In the genomic region with DNA sequence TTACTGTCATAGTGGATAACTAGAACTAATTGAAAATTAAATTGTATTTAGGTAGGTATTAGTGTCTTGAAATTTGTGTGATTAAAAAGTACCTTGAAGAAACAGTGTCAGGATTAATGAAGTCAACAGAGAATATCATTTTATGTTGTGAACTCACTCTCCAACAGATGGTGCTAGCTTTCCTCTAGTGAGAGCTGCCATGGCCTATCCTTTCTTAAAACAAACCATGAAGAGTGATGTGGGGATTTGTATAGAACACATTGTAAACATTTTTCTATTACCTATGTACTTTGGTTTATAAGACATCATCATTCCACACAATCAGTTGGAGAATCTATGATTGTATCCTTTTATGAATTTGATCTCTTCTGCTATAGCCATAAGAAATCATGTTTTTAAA, we compare ENCODE assay signal across 8 cellular contexts. TPM values are rescaled to one million over a fixed set of nuclear protein-coding genes. Genes with fewer than 3 reads are reported as not detected.
DNase-seq lines count a peak whose midpoint lies in the region; ATAC-seq and TF ChIP-seq lines count a peak whose summit lies in the region.

No MANE protein-coding gene starts in this region.

- H3K9me3 Mint-ChIP-seq in CD8-positive, alpha-beta T cell, result no peaks in the 10 kb centered on the region
- H3K9me3 Mint-ChIP-seq in activated naive CD8-positive, alpha-beta T cell treated with anti-CD3 and anti-CD28 coated beads, Interleukin-2, amount 50 U/mL, for 24 hours, result no peaks in the 10 kb centered on the region

- H2AFZ ChIP-seq in hepatocyte, result no peak overlapping the region

- H3K27me3 ChIP-seq in CD8-positive, alpha-beta T cell (ENCODE audit: insufficient read depth, low read length), result no peaks in the 10 kb centered on the region
- no peaks in the 10 kb centered on the region for H3K27me3 ChIP-seq in hepatocyte

- H3K36me3 ChIP-seq in CD8-positive, alpha-beta T cell (ENCODE audit: insufficient read depth, low read length), result no peaks in the 10 kb centered on the region
- no peaks in the 10 kb centered on the region for H3K36me3 ChIP-seq in hepatocyte (replicated peaks; ENCODE audit: insufficient read depth, low read depth)

- no peaks in the 10 kb centered on the region for H3K9me2 ChIP-seq in hepatocyte (replicated peaks; ENCODE audit: insufficient read depth)

- H3K4me1 Mint-ChIP-seq in CD8-positive, alpha-beta T cell (ENCODE audit: low read depth), result peaks cover 2% of the 10 kb centered on the region
- no peaks in the 10 kb centered on the region for H3K4me1 Mint-ChIP-seq in activated naive CD8-positive, alpha-beta T cell treated with anti-CD3 and anti-CD28 coated beads, Interleukin-2, amount 50 U/mL, for 24 hours

- H3K4me2 ChIP-seq in hepatocyte, result no peak overlapping the region

- no peaks in the 10 kb centered on the region for H3K9me3 ChIP-seq in CD8-positive, alpha-beta T cell (ENCODE audit: low read length)
- no peaks in the 10 kb centered on the region for H3K9me3 ChIP-seq in hepatocyte (ENCODE audit: low read depth)

- no peak overlapping the region for H3K4me3 Mint-ChIP-seq in CD8-positive, alpha-beta T cell
- H3K4me3 Mint-ChIP-seq in activated naive CD8-positive, alpha-beta T cell treated with anti-CD3 and anti-CD28 coated beads, Interleukin-2, amount 50 U/mL, for 24 hours, result no peak overlapping the region

- TF ChIP-seq CTCF in CD8-positive, alpha-beta T cell (IDR thresholded peaks at IDR 0.05), result peak; percentile 47
- TF ChIP-seq CTCF in hepatocyte (IDR thresholded peaks at IDR 0.05; ENCODE audit: poor library complexity), result peak; percentile 70

- H3K27ac Mint-ChIP-seq in CD8-positive, alpha-beta T cell, result no peak overlapping the region
- no peak overlapping the region for H3K27ac Mint-ChIP-seq in activated naive CD8-positive, alpha-beta T cell treated with anti-CD3 and anti-CD28 coated beads, Interleukin-2, amount 50 U/mL, for 24 hours

- DNase-seq in CD8-positive, alpha-beta T cell, result no peak
- DNase-seq in NCI-H146 (lab: John Stamatoyannopoulos, UW), result peak; percentile 24
- DNase-seq in activated naive CD8-positive, alpha-beta T cell treated with anti-CD3 and anti-CD28 coated beads, Interleukin-2, amount 50 U/mL, for 24 hours, result no peak
- peak; percentile 65 for DNase-seq in hepatocyte (ENCODE audit: low spot score)
- DNase-seq in activated CD4-positive, alpha-beta T cell treated with anti-CD3 and anti-CD28 coated beads, Interleukin-2, amount 50 U/mL, for 1 hour, result no peak

- intact Hi-C loops in CD8-positive, alpha-beta T cell (cut with DNase I, micrococcal nuclease), result loop anchor here (1.0 to 5.0 kb wide), 5 partner anchors 120 to 488 kb away; no protein-coding TSS in a partner anchor

- CTCF ChIA-PET in CD8-positive, alpha-beta T cell (lab: Charles Lee), result interaction anchor here (1.2 to 3.0 kb wide), 2 partner anchors 37 to 140 kb away, joined by 3 to 13 read pairs; no protein-coding TSS in a partner anchor

- H3K4me3 ChIP-seq in CD8-positive, alpha-beta T cell (ENCODE audit: low read depth, low read length), result no peak overlapping the region
- no peak overlapping the region for H3K4me3 ChIP-seq in hepatocyte

- no peak overlapping the region for H3K27ac ChIP-seq in CD8-positive, alpha-beta T cell (ENCODE audit: low read depth, low read length)
- H3K27ac ChIP-seq in hepatocyte, result no peak overlapping the region

- H3K27me3 Mint-ChIP-seq in CD8-positive, alpha-beta T cell (ENCODE audit: low read depth), result no peaks in the 10 kb centered on the region
- H3K27me3 Mint-ChIP-seq in activated naive CD8-positive, alpha-beta T cell treated with anti-CD3 and anti-CD28 coated beads, Interleukin-2, amount 50 U/mL, for 24 hours, result no peaks in the 10 kb centered on the region

- H3K36me3 Mint-ChIP-seq in CD8-positive, alpha-beta T cell, result no peaks in the 10 kb centered on the region
- H3K36me3 Mint-ChIP-seq in activated naive CD8-positive, alpha-beta T cell treated with anti-CD3 and anti-CD28 coated beads, Interleukin-2, amount 50 U/mL, for 24 hours (ENCODE audit: low read depth), result no peaks in the 10 kb centered on the region

- POLR2A ChIA-PET in CD8-positive, alpha-beta T cell (lab: Charles Lee), result no interaction called here

- H4K20me1 ChIP-seq in hepatocyte (ENCODE audit: insufficient read depth, poor library complexity, severe bottlenecking), result no peaks in the 10 kb centered on the region

- ATAC-seq in CD8-positive, alpha-beta T cell, result peak; percentile 57
- ATAC-seq in GM18867 (IDR thresholded peaks at IDR 0.05; ENCODE audit: unreplicated experiment) (peak; percentile 56), GM18519 (IDR thresholded peaks at IDR 0.05; ENCODE audit: low FRiP score, unreplicated experiment) (no peak), HG03159 (IDR thresholded peaks at IDR 0.05; ENCODE audit: unreplicated experiment) (no peak)
- ATAC-seq in activated naive CD8-positive, alpha-beta T cell treated with anti-CD3 and anti-CD28 coated beads, Interleukin-2, amount 50 U/mL, for 24 hours, result peak; percentile 43

- no peaks in the 10 kb centered on the region for H3K79me2 ChIP-seq in hepatocyte

- no peaks in the 10 kb centered on the region for H3K4me1 ChIP-seq in CD8-positive, alpha-beta T cell (ENCODE audit: insufficient read depth, low read length)
- H3K4me1 ChIP-seq in hepatocyte (ENCODE audit: insufficient read depth), result no peaks in the 10 kb centered on the region

RNA-seq across cellular contexts. Expression of gene SRSF12, which starts 4.8 kb away (rescaled TPM):
- total RNA-seq in CD8-positive, alpha-beta T cell, result not detected
- total RNA-seq in hepatocyte, result 5.7 and 7.3 TPM in 2 replicates
- 5.6 and 7.6 TPM in 2 replicates for polyA plus RNA-seq in hepatocyte

RNA-seq across cellular contexts. Expression of gene PM20D2, which starts 23.2 kb away (rescaled TPM):
- total RNA-seq in CD8-positive, alpha-beta T cell, result 1 to 10 TPM; 5.5 to 6.2 TPM
- 20.8 and 25.3 TPM in 2 replicates for total RNA-seq in hepatocyte
- 8.7 and 9.5 TPM in 2 replicates for polyA plus RNA-seq in hepatocyte

RNA-seq across cellular contexts. Expression of gene PNRC1, which starts 42.1 kb away (rescaled TPM):
- total RNA-seq in CD8-positive, alpha-beta T cell, result 1,000 to 10,000 TPM; 1,160 to 1,236 TPM
- total RNA-seq in hepatocyte, result 159 and 181 TPM in 2 replicates
- polyA plus RNA-seq in hepatocyte, result 226 and 234 TPM in 2 replicates

Comparison
In these comparisons a context has a peak if more than half of its experiments do, and no peak if none do; other contexts are left out.
1. ATAC-seq: peak in CD8-positive, alpha-beta T cell (single experiment), GM18867 (single experiment) and activated naive CD8-positive, alpha-beta T cell treated with anti-CD3 and anti-CD28 coated beads, Interleukin-2, amount 50 U/mL, for 24 hours (single experiment); none in GM18519 (single experiment) and HG03159 (single experiment).
2. DNase-seq: peak in NCI-H146 (single experiment) and hepatocyte (single experiment); none in CD8-positive, alpha-beta T cell (0 of 7), activated naive CD8-positive, alpha-beta T cell treated with anti-CD3 and anti-CD28 coated beads, Interleukin-2, amount 50 U/mL, for 24 hours (single experiment) and activated CD4-positive, alpha-beta T cell treated with anti-CD3 and anti-CD28 coated beads, Interleukin-2, amount 50 U/mL, for 1 hour (single experiment).